In the genomic region with DNA sequence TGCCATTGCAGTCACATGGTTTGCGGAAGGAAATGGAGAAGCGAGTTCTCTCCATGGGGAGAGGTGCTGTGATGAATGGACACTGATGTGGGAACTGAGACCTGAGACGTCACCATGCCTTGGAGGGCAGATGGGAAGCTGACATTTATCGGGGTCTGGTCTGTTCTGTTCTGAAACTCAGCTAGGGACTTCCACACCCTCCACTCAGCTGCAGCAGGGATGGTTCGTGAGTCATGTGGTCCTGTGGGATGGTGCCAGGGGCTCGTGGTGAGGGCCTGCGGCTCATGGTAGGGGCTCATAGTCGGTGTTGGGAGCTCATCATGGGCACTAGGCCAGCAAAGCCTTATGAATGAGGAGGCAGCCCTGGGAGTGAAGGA, we compare ENCODE assay signal across 25 cellular contexts. TPM values are rescaled to one million over a fixed set of nuclear protein-coding genes. Genes with fewer than 3 reads are reported as not detected.
A peak's percentile ranks its signal among the peaks of the same experiment; 100 is the strongest.
DNase-seq lines count a peak whose midpoint lies in the region; ATAC-seq and TF ChIP-seq lines count a peak whose summit lies in the region.
"Had no signal": no experiment of that assay in that cellular context is flagged by ENCODE, and none has a peak within 500 bp of the region (broad histone marks: within the 10 kb centered on the region; RNA-seq: fewer than 3 reads in every experiment).

No MANE protein-coding gene starts in this region.

- no peak for ATAC-seq in GM23338
- no peak for ATAC-seq in T-helper 17 cell
- ATAC-seq in foreskin keratinocyte: peak; percentile 6
- ATAC-seq in GM18867 (IDR thresholded peaks at IDR 0.05; ENCODE audit: unreplicated experiment): no peak
- no peak for ATAC-seq in left lung
- ATAC-seq: naive thymus-derived CD8-positive, alpha-beta T cell had no signal

- H3K9me3 ChIP-seq in T-helper 17 cell (ENCODE audit: control insufficient read depth, low read length, poor library complexity, severe bottlenecking): no peaks in the 10 kb centered on the region
- H3K9me3 ChIP-seq in left lung: no peaks in the 10 kb centered on the region
- H3K9me3 ChIP-seq: adrenal gland, esophagus muscularis mucosa had no signal

- H3K36me3 Mint-ChIP-seq in GM23338 (ENCODE audit: low read depth): peaks cover 8% of the 10 kb centered on the region; the same call in 2 of the 3 replicates
- peaks cover 3% of the 10 kb centered on the region for H3K36me3 Mint-ChIP-seq in T-helper 17 cell (ENCODE audit: low read depth)
- H3K36me3 Mint-ChIP-seq: IgD-negative memory B cell had no signal

- H3K4me3 Mint-ChIP-seq in GM23338 (no peak overlapping the region), T-helper 17 cell (no peak overlapping the region)
- H3K4me3 Mint-ChIP-seq: IgD-negative memory B cell; naive thymus-derived CD8-positive, alpha-beta T cell had no signal

- H2AFZ ChIP-seq in GM23338: no peak overlapping the region

- H3K4me1 ChIP-seq in GM23338 (ENCODE audit: insufficient read depth) (peaks cover 11% of the 10 kb centered on the region), foreskin keratinocyte (no peaks in the 10 kb centered on the region), left lung (peaks cover 7 to 39% of the 10 kb centered on the region in 2 donors)
- H3K4me1 ChIP-seq: adrenal gland had no signal

- intact Hi-C loops in left lung (cut with DNase I): no loop called here

- DNase-seq in GM23338 (ENCODE audit: low spot score): no peak
- DNase-seq in T-helper 17 cell: no peak
- DNase-seq in foreskin keratinocyte: no peak
- DNase-seq in retina: peak; percentile 16
- DNase-seq in left lung: no peak
- DNase-seq in C1 segment of cervical spinal cord (lab: John Stamatoyannopoulos, UW): no peak
- DNase-seq in stimulated activated naive CD4-positive, alpha-beta T cell treated with Interleukin-2 at 50 U/mL for 16 hours (lab: John Stamatoyannopoulos, UW): no peak
- DNase-seq: activated CD4-positive, alpha-beta T cell treated with anti-CD3 and anti-CD28 coated beads, Interleukin-2, amount 50 U/mL, for 1 hour; activated CD8-positive, alpha-beta memory T cell treated with anti-CD3 and anti-CD28 coated beads, Interleukin-2, amount 50 U/mL, for 4 hours; activated effector memory CD4-positive, alpha-beta T cell treated with Interleukin-2 at 50 U/mL for 16 hours; cerebellar nuclear complex; COR-L47; effector CD8-positive, alpha-beta T cell; head of caudate nucleus; naive thymus-derived CD8-positive, alpha-beta T cell; NCI-H2029; stimulated activated CD4-positive, alpha-beta T cell treated with anti-CD3 and anti-CD28 coated beads, Interleukin-2, amount 100 ng/mL, for 48 hours; SW 1271 had no signal

- H3K4me3 ChIP-seq in GM23338 (no peak overlapping the region), left lung (no peak overlapping the region)
- H3K4me3 ChIP-seq: adrenal gland, esophagus muscularis mucosa, lung, skin epidermis had no signal

- H3K36me3 ChIP-seq in GM23338 (ENCODE audit: insufficient read depth) (no peaks in the 10 kb centered on the region), left lung (no peaks in the 10 kb centered on the region)
- H3K36me3 ChIP-seq: adrenal gland, esophagus muscularis mucosa had no signal

- no peak overlapping the region for H3K4me2 ChIP-seq in GM23338

- H4K20me1 ChIP-seq in GM23338 (replicated peaks; ENCODE audit: insufficient read depth): peaks cover 15% of the 10 kb centered on the region

- no peak for TF ChIP-seq CTCF in GM23338 (conservative IDR thresholded peaks at IDR 0.05; ENCODE audit: low read depth in 2 of 2)
- TF ChIP-seq CTCF in foreskin keratinocyte (conservative IDR thresholded peaks at IDR 0.05): no peak
- no peak for TF ChIP-seq CTCF in left lung (IDR thresholded peaks at IDR 0.05)

- 0 out of 2 replicates have a peak overlapping the region, but pooled peaks have one; percentile 28 for H3K27ac Mint-ChIP-seq in GM23338
- peak overlapping the region; percentile 45 for H3K27ac Mint-ChIP-seq in T-helper 17 cell

- H3K27ac ChIP-seq in GM23338 (ENCODE audit: low read depth): no peak overlapping the region
- no peak overlapping the region for H3K27ac ChIP-seq in foreskin keratinocyte
- peak overlapping the region in 1 of 2 donors; percentile 9 for H3K27ac ChIP-seq in left lung
- H3K27ac ChIP-seq: esophagus muscularis mucosa, RWPE1 had no signal

- H3K27me3 Mint-ChIP-seq in GM23338 (ENCODE audit: insufficient read depth, low read depth, poor library complexity) (peaks cover 10% of the 10 kb centered on the region), T-helper 17 cell (no peaks in the 10 kb centered on the region)
- H3K27me3 Mint-ChIP-seq: naive thymus-derived CD8-positive, alpha-beta T cell had no signal

- H3K79me2 ChIP-seq in GM23338 (replicated peaks; ENCODE audit: insufficient read depth): peaks cover 48% of the 10 kb centered on the region

- H3K27me3 ChIP-seq in GM23338 (ENCODE audit: insufficient read depth): peaks cover 12% of the 10 kb centered on the region
- no peaks in the 10 kb centered on the region for H3K27me3 ChIP-seq in foreskin keratinocyte
- H3K27me3 ChIP-seq in left lung: peaks cover 0 to 2% of the 10 kb centered on the region in 2 donors
- H3K27me3 ChIP-seq: adrenal gland, esophagus muscularis mucosa had no signal

- H3K4me1 Mint-ChIP-seq in GM23338 (peaks cover 33% of the 10 kb centered on the region), T-helper 17 cell (peaks cover 50% of the 10 kb centered on the region)

- no peaks in the 10 kb centered on the region for H3K9me3 Mint-ChIP-seq in GM23338
- H3K9me3 Mint-ChIP-seq: IgD-negative memory B cell; naive thymus-derived CD8-positive, alpha-beta T cell had no signal

- no peaks in the 10 kb centered on the region for H3F3A ChIP-seq in GM23338 (replicated peaks; ENCODE audit: low read depth)

- H3K9me2 ChIP-seq in GM23338 (ENCODE audit: insufficient read depth): no peaks in the 10 kb centered on the region

TF ChIP-seq in GM23338, 12 proteins besides CTCF, POLR2A, EP300 and RAD21 (continues in another document):
- TF ChIP-seq, protein P1, sequence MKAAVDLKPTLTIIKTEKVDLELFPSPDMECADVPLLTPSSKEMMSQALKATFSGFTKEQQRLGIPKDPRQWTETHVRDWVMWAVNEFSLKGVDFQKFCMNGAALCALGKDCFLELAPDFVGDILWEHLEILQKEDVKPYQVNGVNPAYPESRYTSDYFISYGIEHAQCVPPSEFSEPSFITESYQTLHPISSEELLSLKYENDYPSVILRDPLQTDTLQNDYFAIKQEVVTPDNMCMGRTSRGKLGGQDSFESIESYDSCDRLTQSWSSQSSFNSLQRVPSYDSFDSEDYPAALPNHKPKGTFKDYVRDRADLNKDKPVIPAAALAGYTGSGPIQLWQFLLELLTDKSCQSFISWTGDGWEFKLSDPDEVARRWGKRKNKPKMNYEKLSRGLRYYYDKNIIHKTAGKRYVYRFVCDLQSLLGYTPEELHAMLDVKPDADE (IDR thresholded peaks at IDR 0.05): no peak
- TF ChIP-seq EZH2phosphoT487 (IDR thresholded peaks at IDR 0.05; ENCODE audit: unreplicated experiment) (no peak), POLR2AphosphoS5 (IDR thresholded peaks at IDR 0.05; ENCODE audit: low read depth) (no peak), ZNF114 (CRISPR knock-in tag; IDR thresholded peaks at IDR 0.05) (no peak), EZH2 (IDR thresholded peaks at IDR 0.05; ENCODE audit: low read depth, unreplicated experiment) (no peak)

RNA-seq across cellular contexts. Expression of a gene that starts 6.1 kb away (rescaled TPM):
- total RNA-seq in GM23338 (2014; rRNA removed; shearing (Covaris generic)): 11.1 and 14.3 TPM in 2 replicates
- 4.5 and 4.9 TPM in 2 replicates for polyA plus RNA-seq in GM23338 (2016; fragmentation: Nextera tagmentation; extraction: Ambion mirVana)
- 10 to 100 TPM; 13.6 to 14.3 TPM for total RNA-seq in T-helper 17 cell
- 7.5 and 9.4 TPM in 2 replicates for total RNA-seq in foreskin keratinocyte
- polyA plus RNA-seq in foreskin keratinocyte: 6.0 and 7.0 TPM in 2 replicates
- 10 to 100 TPM; 18.2 to 37.4 TPM for total RNA-seq in left lung
